Comparison of ENCODE assay signal across 1 cellular context in genomic region chrX:651922-652775, GRCh38.
TF ChIP-seq lines count a peak whose summit lies in the region.

No MANE protein-coding gene starts in this region.

TF ChIP-seq in H1, 55 proteins besides CTCF, POLR2A, EP300 and RAD21:
- no peak for TF ChIP-seq MAFK (IDR thresholded peaks at IDR 0.05; ENCODE audit: low read depth, low read length)
- no peak for TF ChIP-seq NRF1 (IDR thresholded peaks at IDR 0.05; ENCODE audit: low read depth, low read length)
- TF ChIP-seq KDM4A (IDR thresholded peaks at IDR 0.05; ENCODE audit: low read depth, low read length, severe bottlenecking), result no peak
- no peak for TF ChIP-seq CEBPB (IDR thresholded peaks at IDR 0.05; ENCODE audit: low read depth, low read length)
- TF ChIP-seq SUZ12 (IDR thresholded peaks at IDR 0.05; ENCODE audit: low read length), result no peak
- no peak for TF ChIP-seq SP4 (IDR thresholded peaks at IDR 0.05; ENCODE audit: low read length)
- TF ChIP-seq ASH2L (IDR thresholded peaks at IDR 0.05; ENCODE audit: low read length), result no peak
- TF ChIP-seq JUND (IDR thresholded peaks at IDR 0.05; ENCODE audit: low read length), result no peak
- TF ChIP-seq E2F6 (IDR thresholded peaks at IDR 0.05), result no peak
- no peak for TF ChIP-seq ATF3 (IDR thresholded peaks at IDR 0.05; ENCODE audit: insufficient read depth, low read depth, low read length)
- no peak for TF ChIP-seq SIX5 (IDR thresholded peaks at IDR 0.05; ENCODE audit: low read depth, low read length)
- TF ChIP-seq SAP30 (IDR thresholded peaks at IDR 0.05; ENCODE audit: insufficient read depth, insufficient replicate concordance, low read length), result no peak
- TF ChIP-seq SIRT6 (IDR thresholded peaks at IDR 0.05; ENCODE audit: low read length), result no peak
- no peak for TF ChIP-seq FOSL1 (IDR thresholded peaks at IDR 0.05; ENCODE audit: insufficient read depth, low read depth, low read length)
- TF ChIP-seq KDM5A (IDR thresholded peaks at IDR 0.05; ENCODE audit: low read length), result no peak
